ENCODE assay signal across 8 cellular contexts in the genomic region with DNA sequence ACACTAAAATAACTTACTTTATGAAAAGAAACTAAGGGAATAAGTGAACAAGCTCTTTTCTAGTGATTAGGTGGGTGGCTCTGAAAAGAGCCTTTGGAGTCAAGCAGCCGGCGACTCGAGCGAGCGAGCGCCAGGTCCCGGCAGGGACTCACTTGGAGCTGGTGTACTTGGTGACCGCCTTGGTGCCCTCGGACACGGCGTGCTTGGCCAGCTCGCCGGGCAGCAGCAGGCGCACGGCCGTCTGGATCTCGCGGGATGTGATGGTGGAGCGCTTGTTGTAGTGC. TPM values are rescaled to one million over a fixed set of nuclear protein-coding genes. Genes with fewer than 3 reads are reported as not detected.
DNase-seq lines count a peak whose midpoint lies in the region; ATAC-seq and TF ChIP-seq lines count a peak whose summit lies in the region.
"Not testable (repeated sequence)": the region's sequence is repeated elsewhere in the genome, so short reads cannot be mapped to it uniquely, and the experiment has no call there.

No MANE protein-coding gene starts in this region.

- not testable (repeated sequence) for H3K27ac Mint-ChIP-seq in CD8-positive, alpha-beta T cell; type B pancreatic cell

- not testable (repeated sequence) for H3K9me3 Mint-ChIP-seq in CD8-positive, alpha-beta T cell; type B pancreatic cell

- TF ChIP-seq RAD21 in liver (IDR thresholded peaks at IDR 0.05), result not testable (repeated sequence)

- TF ChIP-seq CTCF in CD8-positive, alpha-beta T cell (IDR thresholded peaks at IDR 0.05); SU-DHL-6 (IDR thresholded peaks at IDR 0.05; ENCODE audit: insufficient read depth, low read length, poor library complexity, severe bottlenecking); choroid plexus epithelial cell (conservative IDR thresholded peaks at IDR 0.05; ENCODE audit: low read depth, low read length); foreskin keratinocyte (conservative IDR thresholded peaks at IDR 0.05); liver (IDR thresholded peaks at IDR 0.05; ENCODE audit: low read depth, low read length, missing input control): not testable (repeated sequence)
- TF ChIP-seq CTCF in type B pancreatic cell (conservative IDR thresholded peaks at IDR 0.05), result peak; percentile 8

- H3K27ac ChIP-seq in CD8-positive, alpha-beta T cell (ENCODE audit: low read depth, low read length), result peak overlapping the region; percentile 95
- H3K27ac ChIP-seq in HUES64 (ENCODE audit: low read depth, low read length) (peak overlapping the region; percentile 96), SU-DHL-6 (ENCODE audit: low read depth, low read length) (peak overlapping the region; percentile 96), foreskin keratinocyte (peak overlapping the region; percentile 76), liver (ENCODE audit: low read depth in 1 of 2, low read length in 2 of 2) (peak overlapping the region; percentile 100), rectal smooth muscle tissue (ENCODE audit: low read depth, low read length) (peak overlapping the region; percentile 97)

- H3F3A ChIP-seq in SU-DHL-6 (ENCODE audit: insufficient read depth), result peaks cover 52% of the 10 kb centered on the region

- H3K9ac ChIP-seq in HUES64 (ENCODE audit: low read depth, low read length) (peak overlapping the region; percentile 94), SU-DHL-6 (ENCODE audit: low read length) (peak overlapping the region; percentile 63), liver (ENCODE audit: low read depth in 1 of 2, low read length in 2 of 2) (peak overlapping the region; percentile 82 to 100), rectal smooth muscle tissue (ENCODE audit: low read length) (peak overlapping the region; percentile 84)

- not testable (repeated sequence) for H3K36me3 Mint-ChIP-seq in CD8-positive, alpha-beta T cell; type B pancreatic cell

- not testable (repeated sequence) for H3K27me3 Mint-ChIP-seq in CD8-positive, alpha-beta T cell (ENCODE audit: low read depth); type B pancreatic cell

- intact Hi-C loops in CD8-positive, alpha-beta T cell (cut with DNase I, micrococcal nuclease), result not testable (repeated sequence)

- peak overlapping the region; percentile 69 for H3K4me3 ChIP-seq in CD8-positive, alpha-beta T cell (ENCODE audit: low read depth, low read length)
- H3K4me3 ChIP-seq in HUES64 (ENCODE audit: low read length) (peak overlapping the region; percentile 77), SU-DHL-6 (ENCODE audit: insufficient read depth, low read length, poor library complexity, severe bottlenecking) (peak overlapping the region; percentile 77), choroid plexus epithelial cell (ENCODE audit: low read depth, low read length) (peak overlapping the region; percentile 65), liver (ENCODE audit: low read depth in 1 of 3, low read length in 3 of 3) (peak overlapping the region; percentile 55 to 77 (median 60)), rectal smooth muscle tissue (ENCODE audit: low read length) (peak overlapping the region; percentile 85)

- H3K4me1 ChIP-seq in CD8-positive, alpha-beta T cell (ENCODE audit: insufficient read depth, low read length), result peaks cover 33% of the 10 kb centered on the region
- H3K4me1 ChIP-seq in HUES64 (ENCODE audit: insufficient read depth, low read length) (peaks cover 16% of the 10 kb centered on the region; the same call in 1 of the 2 replicates), liver (ENCODE audit: control insufficient read depth in 4 of 4, insufficient read depth in 4 of 4, low read length in 3 of 4) (peaks cover 6 to 38% (median 19%) of the 10 kb centered on the region in 4 donors)
- not testable (repeated sequence) for H3K4me1 ChIP-seq in foreskin keratinocyte; rectal smooth muscle tissue (ENCODE audit: control insufficient read depth, insufficient read depth, low read length)

- POLR2A ChIA-PET in CD8-positive, alpha-beta T cell (lab: Charles Lee), result interaction anchor here (0.6 to 7.1 kb wide), 24 partner anchors 9 to 844 kb away, joined by 3 to 168 read pairs (median 14); a partner anchor contains a TSS

- not testable (repeated sequence) for ATAC-seq in CD8-positive, alpha-beta T cell; foreskin keratinocyte

- H3K27me3 ChIP-seq in CD8-positive, alpha-beta T cell (ENCODE audit: insufficient read depth, low read length); HUES64 (ENCODE audit: insufficient read depth, low read length); SU-DHL-6 (ENCODE audit: low read length); foreskin keratinocyte; liver (ENCODE audit: control insufficient read depth in 4 of 4, insufficient read depth in 4 of 4, low read length in 3 of 4); rectal smooth muscle tissue (ENCODE audit: control insufficient read depth, insufficient read depth, low read length): not testable (repeated sequence)

- not testable (repeated sequence) for H3K9me3 ChIP-seq in CD8-positive, alpha-beta T cell (ENCODE audit: low read length); HUES64 (ENCODE audit: insufficient read depth, low read depth, low read length); SU-DHL-6 (ENCODE audit: insufficient read depth, low read length); liver (ENCODE audit: control insufficient read depth in 4 of 4, low read length in 3 of 4)

- under 1% methylated on average over 17 of the region's 19 CpGs for WGBS in HUES64
- under 1% methylated on average over 19 of the region's 19 CpGs for WGBS in liver

- not testable (repeated sequence) for H4K20me1 ChIP-seq in SU-DHL-6 (ENCODE audit: low read depth, low read length)

- not testable (repeated sequence) for H3K36me3 ChIP-seq in CD8-positive, alpha-beta T cell (ENCODE audit: insufficient read depth, low read length); HUES64 (ENCODE audit: insufficient read depth, low read length); SU-DHL-6 (ENCODE audit: low read length); liver (ENCODE audit: control insufficient read depth in 4 of 4, insufficient read depth in 3 of 4, low read depth in 1 of 4, low read length in 3 of 4); rectal smooth muscle tissue (ENCODE audit: control insufficient read depth, insufficient read depth, low read length)

- H3K4me2 ChIP-seq in SU-DHL-6 (ENCODE audit: low read depth, low read length, poor library complexity, severe bottlenecking), result peak overlapping the region; percentile 78

- not testable (repeated sequence) for H3K79me2 ChIP-seq in SU-DHL-6 (ENCODE audit: insufficient read depth, low read length)

- H2AFZ ChIP-seq in SU-DHL-6 (ENCODE audit: low read depth, low read length, severe bottlenecking), result not testable (repeated sequence)

- not testable (repeated sequence) for DNase-seq in CD8-positive, alpha-beta T cell; choroid plexus epithelial cell (ENCODE audit: low read depth); foreskin keratinocyte; type B pancreatic cell (ENCODE audit: extremely low spot score, unreplicated experiment)

- CTCF ChIA-PET in CD8-positive, alpha-beta T cell (lab: Charles Lee), result interaction anchor here (0.9 to 1.8 kb wide), 2 partner anchors 41 to 42 kb away, joined by 3 to 5 read pairs; no protein-coding TSS in a partner anchor

- not testable (repeated sequence) for H3K9me2 ChIP-seq in SU-DHL-6 (replicated peaks; ENCODE audit: insufficient read depth, low read length)

- H3K4me1 Mint-ChIP-seq in CD8-positive, alpha-beta T cell (ENCODE audit: low read depth), result peaks cover 17% of the 10 kb centered on the region
- H3K4me1 Mint-ChIP-seq in type B pancreatic cell (ENCODE audit: unreplicated experiment), result not testable (repeated sequence)

- not testable (repeated sequence) for H3K4me3 Mint-ChIP-seq in CD8-positive, alpha-beta T cell; type B pancreatic cell

RNA-seq across cellular contexts. Expression of a gene that starts 13.3 kb away (rescaled TPM):
- 1 to 10 TPM; 3.3 to 4.0 TPM for total RNA-seq in CD8-positive, alpha-beta T cell
- 3.7 TPM for polyA plus RNA-seq in HUES64 (2013, experiment 1 of 2)
- polyA plus RNA-seq in HUES64 (2013, experiment 2 of 2), result 5.2 TPM
- 16.6 and 18.2 TPM in 2 replicates for total RNA-seq in foreskin keratinocyte
- polyA plus RNA-seq in foreskin keratinocyte, result 23.5 and 25.8 TPM in 2 replicates
- total RNA-seq in liver, result 10 to 100 TPM; 10.2 to 10.8 TPM
- 10 to 100 TPM; 12.3 to 22.1 TPM for polyA plus RNA-seq in liver
- 15.6 and 20.1 TPM in 2 replicates for total RNA-seq in type B pancreatic cell (ENCODE audit: low replicate concordance)

RNA-seq across cellular contexts. Expression of a gene that starts 31.6 kb away (rescaled TPM):
- 1 to 10 TPM; 2.9 to 3.3 TPM for total RNA-seq in CD8-positive, alpha-beta T cell
- 36.8 TPM for polyA plus RNA-seq in HUES64 (2013, experiment 1 of 2)
- 37.2 TPM for polyA plus RNA-seq in HUES64 (2013, experiment 2 of 2)
- total RNA-seq in foreskin keratinocyte, result 3.4 and 6.5 TPM in 2 replicates
- 2.1 and 3.8 TPM in 2 replicates for polyA plus RNA-seq in foreskin keratinocyte
- total RNA-seq in liver, result under 1 TPM; 0.25 to 0.51 TPM
- polyA plus RNA-seq in liver, result under 1 TPM; 0.13 to 0.23 TPM
- 5.4 and 16.2 TPM in 2 replicates for total RNA-seq in type B pancreatic cell (ENCODE audit: low replicate concordance)

RNA-seq across cellular contexts. Expression of a gene that starts 41.5 kb away (rescaled TPM):
- 10 to 100 TPM; 52.0 to 59.1 TPM for total RNA-seq in CD8-positive, alpha-beta T cell
- polyA plus RNA-seq in HUES64 (2013, experiment 1 of 2), result 87.5 TPM
- 85.1 TPM for polyA plus RNA-seq in HUES64 (2013, experiment 2 of 2)
- 53.7 and 54.5 TPM in 2 replicates for total RNA-seq in foreskin keratinocyte
- 99.7 and 105 TPM in 2 replicates for polyA plus RNA-seq in foreskin keratinocyte
- 10 to 100 TPM in 1 of 2 donors, 1 to 10 TPM in 1; 6.3 to 10.1 TPM for total RNA-seq in liver
- 10 to 100 TPM; 15.0 to 16.6 TPM for polyA plus RNA-seq in liver
- 60.8 and 72.2 TPM in 2 replicates for total RNA-seq in type B pancreatic cell (ENCODE audit: low replicate concordance)

RNA-seq across cellular contexts. Expression of a gene that starts 50.6 kb away (rescaled TPM):
- total RNA-seq in CD8-positive, alpha-beta T cell, result under 1 TPM in 1 of 2 experiments, not detected in 1; 0.14 TPM
- 2.0 TPM for polyA plus RNA-seq in HUES64 (2013, experiment 1 of 2)
- polyA plus RNA-seq in HUES64 (2013, experiment 2 of 2), result 1.8 TPM
- total RNA-seq in foreskin keratinocyte (10.9 and 12.5 TPM in 2 replicates), liver (1 to 10 TPM; 1.6 to 1.9 TPM), type B pancreatic cell (ENCODE audit: low replicate concordance) (21.0 and 33.1 TPM in 2 replicates)
- polyA plus RNA-seq in foreskin keratinocyte (8.4 and 8.6 TPM in 2 replicates), liver (1 to 10 TPM; 1.5 to 2.1 TPM)
